Comparison of ENCODE assay signal across 18 cellular contexts in the genomic region with DNA sequence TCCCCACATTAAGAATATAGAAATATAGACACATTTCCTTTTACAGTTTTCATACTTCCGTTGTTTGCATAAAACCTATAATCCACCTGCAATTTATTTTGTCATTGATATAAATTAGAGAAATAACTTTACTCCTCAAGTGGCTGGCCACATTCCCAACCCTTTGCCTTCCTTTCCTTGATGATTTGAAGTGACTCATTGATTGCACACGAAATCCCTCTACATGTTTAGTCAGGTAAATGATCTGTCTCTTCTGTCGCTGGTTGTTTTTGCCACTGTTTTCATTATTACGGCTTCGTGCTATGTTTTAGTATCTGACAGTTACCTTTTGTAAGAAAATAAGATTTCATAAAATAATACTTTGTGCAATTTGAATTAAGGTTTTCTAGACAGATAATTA.
DNase-seq lines count a peak whose midpoint lies in the region; ATAC-seq and TF ChIP-seq lines count a peak whose summit lies in the region.
"Had no signal": no experiment of that assay in that cellular context is flagged by ENCODE, and none has a peak within 500 bp of the region (broad histone marks: within the 10 kb centered on the region; RNA-seq: fewer than 3 reads in every experiment).

No MANE protein-coding gene starts in this region.

- H3K27ac ChIP-seq in PC-3 (ENCODE audit: low read length), result peak overlapping the region; percentile 48
- H3K27ac ChIP-seq: BLaER1 had no signal

- H3K36me3 ChIP-seq in PC-3 (ENCODE audit: low read depth, low read length), result no peaks in the 10 kb centered on the region
- H3K36me3 ChIP-seq: BLaER1 had no signal

- H3K9ac ChIP-seq in PC-3 (ENCODE audit: low read length), result no peak overlapping the region
- H3K9ac ChIP-seq: BLaER1 had no signal

- no peaks in the 10 kb centered on the region for H3K9me3 ChIP-seq in PC-3 (ENCODE audit: low read length)

- no peaks in the 10 kb centered on the region for H3K9me2 ChIP-seq in PC-3 (replicated peaks; ENCODE audit: low read length)

- BruUV-seq in PC-3 (replicated peaks; lab: Mats Ljungman, UMichigan), result no TSS peak

- H3K79me2 ChIP-seq in PC-3 (ENCODE audit: low read length), result no peaks in the 10 kb centered on the region

- H2AFZ ChIP-seq in PC-3 (ENCODE audit: low read length), result no peak overlapping the region

- no peaks in the 10 kb centered on the region for H3K27me3 ChIP-seq in PC-3 (ENCODE audit: low read length)
- H3K27me3 ChIP-seq: BLaER1 had no signal

- CTCF ChIA-PET in PC-3 (lab: Charles Lee), result no interaction called here

- no peaks in the 10 kb centered on the region for H3F3A ChIP-seq in PC-3 (ENCODE audit: low read length, unreplicated experiment)

- no peak for TF ChIP-seq CTCF in PC-3 (conservative IDR thresholded peaks at IDR 0.05; ENCODE audit: low read depth, low read length)

- H3K4me1 ChIP-seq in PC-3 (ENCODE audit: insufficient read depth, low read length), result peaks cover 23% of the 10 kb centered on the region
- H3K4me1 ChIP-seq: BLaER1 had no signal

- peak; percentile 32 for DNase-seq in ELR (ENCODE audit: low read depth)
- DNase-seq in PC-3, result peak; percentile 79
- DNase-seq in dermis blood vessel endothelial cell, result peak; percentile 33
- peak; percentile 40 for DNase-seq in iris pigment epithelial cell (ENCODE audit: low read depth)
- DNase-seq in inferior parietal cortex (ENCODE audit: extremely low spot score), result no peak
- no peak for DNase-seq in mucosa of gallbladder (ENCODE audit: low spot score)
- no peak for DNase-seq in NCI-H1417 treated with DMSO at 0.1 percent for 48 hours (lab: John Stamatoyannopoulos, UW)
- DNase-seq: CD8-positive, alpha-beta T cell; DMS79 treated with DMSO at 0.1 percent for 48 hours; GDM1; KG1; NCI-H1048; NCI-H146; NCI-H526; NK-92 treated with Interleukin-12 subunit alpha and Interleukin-12 subunit beta, amount 100 ng/mL, for 24 hours had no signal

- ATAC-seq in PC-3 (peak; percentile 74), GM18511 (IDR thresholded peaks at IDR 0.05; ENCODE audit: unreplicated experiment) (no peak)
- ATAC-seq: CD8-positive, alpha-beta T cell; GM12878 had no signal

- POLR2A ChIA-PET in PC-3 (lab: Charles Lee; ENCODE audit: unreplicated experiment), result no interaction called here

- no peaks in the 10 kb centered on the region for H4K20me1 ChIP-seq in PC-3 (ENCODE audit: low read length)
- H4K20me1 ChIP-seq: BLaER1 had no signal

- intact Hi-C loops in PC-3 (cut with micrococcal nuclease), result loop anchor here (5.0 kb wide), 2 partner anchors 34 to 114 kb away; no protein-coding TSS in a partner anchor

- peak overlapping the region; percentile 39; the same call in 1 of the 2 replicates for H3K4me3 ChIP-seq in PC-3 (ENCODE audit: low read length)
- H3K4me3 ChIP-seq: BLaER1, GM12878 had no signal

- peak overlapping the region; percentile 67 for H3K4me2 ChIP-seq in PC-3 (ENCODE audit: low read length)
- H3K4me2 ChIP-seq: BLaER1 had no signal

Comparison
In these comparisons a context has a peak if more than half of its experiments do, and no peak if none do; other contexts are left out.
1. DNase-seq: peak in ELR (single experiment), PC-3 (single experiment), dermis blood vessel endothelial cell (single experiment) and iris pigment epithelial cell (single experiment); none in inferior parietal cortex (single experiment), mucosa of gallbladder (single experiment) and NCI-H1417 treated with DMSO at 0.1 percent for 48 hours (single experiment).